10 cellular contexts compared by ENCODE assay signal in the genomic region with DNA sequence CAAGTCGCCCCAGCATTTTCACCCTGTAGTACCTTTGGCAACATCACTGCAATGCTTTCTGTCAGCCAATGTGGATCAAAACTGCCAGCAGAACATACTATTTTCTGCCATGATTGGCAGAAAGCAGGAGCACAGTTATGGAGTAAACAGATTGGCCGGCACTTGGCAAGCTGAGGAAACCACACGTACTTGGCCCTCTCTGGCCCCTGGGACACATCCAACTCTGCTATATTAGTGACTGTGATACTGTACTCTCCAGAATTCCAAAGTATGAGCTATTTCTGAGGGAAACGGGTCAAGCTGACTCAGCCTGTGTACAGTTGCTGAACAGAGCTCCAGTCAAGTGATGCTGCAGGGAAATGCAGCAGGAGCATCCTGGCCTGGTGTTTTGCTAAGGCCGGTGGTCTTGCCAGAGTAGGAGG. TPM values are rescaled to one million over a fixed set of nuclear protein-coding genes. Genes with fewer than 3 reads are reported as not detected.
DNase-seq lines count a peak whose midpoint lies in the region; ATAC-seq, FAIRE-seq and TF ChIP-seq lines count a peak whose summit lies in the region.
"Had no signal": no experiment of that assay in that cellular context is flagged by ENCODE, and none has a peak within 500 bp of the region (broad histone marks: within the 10 kb centered on the region; RNA-seq: fewer than 3 reads in every experiment).

No MANE protein-coding gene starts in this region.

- no peak overlapping the region for H3K27ac Mint-ChIP-seq in neural progenitor cell

- no peak overlapping the region for H3K4me3 Mint-ChIP-seq in neural progenitor cell

- H3K4me1 Mint-ChIP-seq in neural progenitor cell, result no peaks in the 10 kb centered on the region

- FAIRE-seq in GM19239 (lab: Jason Lieb, UNC), result no peak

- H3K4me1 ChIP-seq in RWPE2 (ENCODE audit: insufficient read depth, poor library complexity, severe bottlenecking), result no peaks in the 10 kb centered on the region
- peaks cover 13% of the 10 kb centered on the region for H3K4me1 ChIP-seq in skeletal muscle satellite cell (ENCODE audit: control insufficient read depth, insufficient read depth, low read length)
- no peaks in the 10 kb centered on the region for H3K4me1 ChIP-seq in neural progenitor cell
- H3K4me1 ChIP-seq: vagina had no signal

- peak; percentile 91 for DNase-seq in GM03348 (ENCODE audit: low spot score)
- DNase-seq in RWPE2 (ENCODE audit: low spot score), result no peak
- DNase-seq in fibroblast of villous mesenchyme (ENCODE audit: low read depth), result peak; percentile 68
- DNase-seq in NCI-H345 (lab: John Stamatoyannopoulos, UW), result no peak
- no peak for DNase-seq in neural progenitor cell (ENCODE audit: low spot score)
- DNase-seq in GM19239 (ENCODE audit: insufficient read length, low spot score), result no peak
- DNase-seq: central memory CD4-positive, alpha-beta T cell had no signal

- H3K36me3 ChIP-seq in RWPE2 (ENCODE audit: low read depth) (no peaks in the 10 kb centered on the region), skeletal muscle satellite cell (ENCODE audit: insufficient read depth, low read length) (no peaks in the 10 kb centered on the region), neural progenitor cell (no peaks in the 10 kb centered on the region)
- H3K36me3 ChIP-seq: vagina had no signal

- TF ChIP-seq CTCF in RWPE2 (IDR thresholded peaks at IDR 0.05; ENCODE audit: poor library complexity, severe bottlenecking) (no peak), fibroblast of villous mesenchyme (IDR thresholded peaks at IDR 0.05; ENCODE audit: insufficient read depth, low read depth, low read length) (no peak), neural progenitor cell (IDR thresholded peaks at IDR 0.05) (no peak)

- H3K9ac ChIP-seq in skeletal muscle satellite cell (ENCODE audit: low read depth, low read length) (no peak overlapping the region), neural progenitor cell (no peak overlapping the region)

- H3K79me2 ChIP-seq in neural progenitor cell (ENCODE audit: low read depth), result no peaks in the 10 kb centered on the region

- H3K27ac ChIP-seq in RWPE2 (ENCODE audit: poor library complexity, severe bottlenecking) (no peak overlapping the region), neural progenitor cell (no peak overlapping the region)
- H3K27ac ChIP-seq: vagina had no signal

- peak; percentile 62; the same call in 2 of the 3 replicates for ATAC-seq in RWPE2 (ENCODE audit: low read depth)
- no peak for ATAC-seq in GM21825 (IDR thresholded peaks at IDR 0.05; ENCODE audit: unreplicated experiment)

- no peak overlapping the region for H3K4me3 ChIP-seq in RWPE2 (ENCODE audit: severe bottlenecking)
- no peak overlapping the region for H3K4me3 ChIP-seq in fibroblast of villous mesenchyme (ENCODE audit: low read depth, low read length)
- no peak overlapping the region for H3K4me3 ChIP-seq in skeletal muscle satellite cell (ENCODE audit: low read length)
- H3K4me3 ChIP-seq in neural progenitor cell, result no peak overlapping the region
- H3K4me3 ChIP-seq: vagina had no signal

- H4K20me1 ChIP-seq in neural progenitor cell (ENCODE audit: low read depth), result no peaks in the 10 kb centered on the region

- H3K27me3 ChIP-seq in RWPE2 (ENCODE audit: insufficient read depth, poor library complexity, severe bottlenecking) (peaks cover 12% of the 10 kb centered on the region), skeletal muscle satellite cell (ENCODE audit: control insufficient read depth, insufficient read depth, low read length) (no peaks in the 10 kb centered on the region), neural progenitor cell (no peaks in the 10 kb centered on the region)
- H3K27me3 ChIP-seq: vagina had no signal

- peaks cover 7% of the 10 kb centered on the region for H3K9me3 Mint-ChIP-seq in neural progenitor cell

- H2AFZ ChIP-seq in neural progenitor cell (replicated peaks), result no peak overlapping the region

- H3K36me3 Mint-ChIP-seq in neural progenitor cell, result no peaks in the 10 kb centered on the region

- no peaks in the 10 kb centered on the region for H3F3A ChIP-seq in neural progenitor cell (ENCODE audit: low read depth)

- peaks cover 11% of the 10 kb centered on the region for H3K27me3 Mint-ChIP-seq in neural progenitor cell (ENCODE audit: insufficient read depth, low read depth)

- H3K4me2 ChIP-seq in skeletal muscle satellite cell (ENCODE audit: low read length), result peak overlapping the region; percentile 32
- no peak overlapping the region for H3K4me2 ChIP-seq in neural progenitor cell

- H3K9me3 ChIP-seq in RWPE2 (ENCODE audit: severe bottlenecking) (no peaks in the 10 kb centered on the region), skeletal muscle satellite cell (replicated peaks; ENCODE audit: low read length) (no peaks in the 10 kb centered on the region), neural progenitor cell (ENCODE audit: low read depth) (no peaks in the 10 kb centered on the region)
- H3K9me3 ChIP-seq: vagina had no signal

RNA-seq across cellular contexts. Expression of a gene that starts 39.8 kb away (rescaled TPM):
- total RNA-seq in fibroblast of villous mesenchyme (13.8 and 20.9 TPM in 2 replicates), neural progenitor cell (ENCODE audit: low replicate concordance) (7.1 and 7.3 TPM in 2 replicates)
- total RNA-seq in skeletal muscle satellite cell (2012; rRNA removed), result 10.4 and 17.9 TPM in 2 replicates

Comparison
In these comparisons a context has a peak if more than half of its experiments do, and no peak if none do; other contexts are left out.
1. DNase-seq: peak in GM03348 (single experiment) and fibroblast of villous mesenchyme (single experiment); none in RWPE2 (single experiment), NCI-H345 (single experiment), neural progenitor cell (single experiment) and GM19239 (single experiment).